Comparison of ENCODE assay signal across 26 cellular contexts in genomic region chr1:221947731-221948130, GRCh38.
DNase-seq lines count a peak whose midpoint lies in the region; ATAC-seq, FAIRE-seq and TF ChIP-seq lines count a peak whose summit lies in the region.
"Had no signal": no experiment of that assay in that cellular context is flagged by ENCODE, and none has a peak within 500 bp of the region (broad histone marks: within the 10 kb centered on the region; RNA-seq: fewer than 3 reads in every experiment).

No MANE protein-coding gene starts in this region.

- intact Hi-C loops in HepG2 (cut with micrococcal nuclease; ENCODE audit: unreplicated experiment) (no loop called here), right lobe of liver (cut with DNase I) (no loop called here)

- TF ChIP-seq EP300 in HepG2 (IDR thresholded peaks at IDR 0.05; ENCODE audit: low read depth in 2 of 2, low read length in 2 of 2): no peak
- TF ChIP-seq EP300 in HepG2 (CRISPR knock-in tag; IDR thresholded peaks at IDR 0.05; ENCODE audit: borderline replicate concordance): no peak

- DNase-seq in HepG2 (ENCODE audit: low spot score) (peak; percentile 3), right lobe of liver (no peak), RWPE1 (ENCODE audit: low spot score) (peak; percentile 36), kidney tubule cell (ENCODE audit: low spot score) (peak; percentile 61), HAP-1 (ENCODE audit: low spot score in 2 of 2) (no peak), RKO (ENCODE audit: low spot score) (no peak), cortex of kidney (lab: John Stamatoyannopoulos, UW) (no peak)
- DNase-seq: activated CD4-positive, alpha-beta memory T cell treated with anti-CD3 and anti-CD28 coated beads for 36 hours; activated CD4-positive, CD25-positive, alpha-beta regulatory T cell treated with anti-CD3 and anti-CD28 coated beads, Interleukin-2, amount 50 U/mL, for 72 hours; activated naive CD4-positive, alpha-beta T cell; CD4-positive, CD25-positive, alpha-beta regulatory T cell; dermis blood vessel endothelial cell; GOT3; hypothalamus; left lung; NCI-H1092; NCI-H1694 treated with DMSO at 0.1 percent for 48 hours; NCI-H2171; psoas muscle; SHP77 treated with DMSO at 0.1 percent for 48 hours; T-helper 2 cell; upper lobe of left lung had no signal

- H3K4me1 ChIP-seq in HepG2 (ENCODE audit: insufficient read depth, low read length) (0 out of 2 replicates have a peak, but pooled peaks cover 4% of the 10 kb centered on the region), right lobe of liver (no peaks in the 10 kb centered on the region), HAP-1 (no peaks in the 10 kb centered on the region)
- H3K4me1 ChIP-seq: left lung, psoas muscle had no signal

- FAIRE-seq in HepG2 (lab: Jason Lieb, UNC): no peak
- FAIRE-seq: GM18507 had no signal

- H3K9me3 ChIP-seq in HepG2 (ENCODE audit: low read length) (peaks cover 30% of the 10 kb centered on the region), right lobe of liver (no peaks in the 10 kb centered on the region), HAP-1 (no peaks in the 10 kb centered on the region)
- H3K9me3 ChIP-seq: neutrophil had no signal

- H3K27ac ChIP-seq in HepG2 (ENCODE audit: extremely low read length, insufficient read depth, low read length) (no peak overlapping the region), right lobe of liver (no peak overlapping the region), RWPE1 (no peak overlapping the region)
- H3K27ac ChIP-seq: left lung, neutrophil, psoas muscle, upper lobe of left lung had no signal

- ATAC-seq in HepG2 (no peak), right lobe of liver (no peak), GM21576 (IDR thresholded peaks at IDR 0.05; ENCODE audit: unreplicated experiment) (no peak)
- ATAC-seq: left lung; psoas muscle; stimulated activated memory B cell treated with anti-CD40 and anti-IgM and Interleukin-4, amounts not matched to agents 10 μg/mL and 1 μg/mL and 100 μg/mL, for 72 hours had no signal

- H3K9ac ChIP-seq in HepG2 (ENCODE audit: insufficient read depth, low read depth, low read length): no peak overlapping the region

- TF ChIP-seq CTCF in HepG2 (CRISPR knock-in tag; IDR thresholded peaks at IDR 0.05) (no peak), right lobe of liver (IDR thresholded peaks at IDR 0.05) (no peak), RWPE1 (conservative IDR thresholded peaks at IDR 0.05; ENCODE audit: low read depth) (no peak)

- H3K27me3 ChIP-seq in HepG2 (ENCODE audit: control insufficient read depth in 1 of 2, insufficient read depth in 2 of 2, low read length in 2 of 2): peaks cover 0 to 4% of the 10 kb centered on the region in 2 experiments; a peak in 2 of 5 replicates
- no peaks in the 10 kb centered on the region for H3K27me3 ChIP-seq in right lobe of liver
- no peaks in the 10 kb centered on the region for H3K27me3 ChIP-seq in HAP-1 (ENCODE audit: low read depth)
- H3K27me3 ChIP-seq: left lung, neutrophil, upper lobe of left lung had no signal

- H3K4me3 ChIP-seq in HepG2 (replicated peaks in 1 of 3; ENCODE audit: insufficient read depth in 1 of 3, low read depth in 2 of 3, low read length in 3 of 3): no peak overlapping the region
- H3K4me3 ChIP-seq in right lobe of liver: no peak overlapping the region
- H3K4me3 ChIP-seq in HAP-1: no peak overlapping the region
- H3K4me3 ChIP-seq: left lung, psoas muscle, upper lobe of left lung had no signal

- no peak for TF ChIP-seq RAD21 in HepG2 (CRISPR knock-in tag; IDR thresholded peaks at IDR 0.05)

- no peaks in the 10 kb centered on the region for H3K36me3 ChIP-seq in HepG2 (replicated peaks in 1 of 2; ENCODE audit: control insufficient read depth in 1 of 2, insufficient read depth in 2 of 2, low read length in 2 of 2)
- H3K36me3 ChIP-seq in right lobe of liver: no peaks in the 10 kb centered on the region
- no peaks in the 10 kb centered on the region for H3K36me3 ChIP-seq in HAP-1 (replicated peaks)
- H3K36me3 ChIP-seq: left lung, neutrophil, upper lobe of left lung had no signal

- no TSS peak for BruUV-seq in HepG2 (replicated peaks; lab: Mats Ljungman, UMichigan)

- POLR2A ChIA-PET in HepG2 (lab: Yijun Ruan, JAX): no interaction called here
- POLR2A ChIA-PET in RWPE1 (lab: Yijun Ruan, JAX; ENCODE audit: low non-redundant PET): no interaction called here

- no peaks in the 10 kb centered on the region for H3K79me2 ChIP-seq in HepG2 (ENCODE audit: insufficient read depth, low read length)

- H4K20me1 ChIP-seq in HepG2 (ENCODE audit: insufficient read depth, low read length): no peaks in the 10 kb centered on the region

- 3% methylated on average over 4 of the region's 4 CpGs for WGBS in HepG2 (ENCODE audit: low lambda C conversion rate)
- WGBS in right lobe of liver (ENCODE audit: insufficient coverage, low coverage, low lambda C conversion rate, missing lambda C conversion rate): 84% methylated on average over 3 of the region's 4 CpGs

- in situ Hi-C loops in HepG2 (cut with HindIII; ENCODE audit: extremely low pct_ligation_motif_present, low pct_unique_long_range_greater_than_20kb): no loop called here
- in situ Hi-C loops in HAP-1 (cut with MboI; ENCODE audit: low sequenced_read_pairs): no loop called here

- TF ChIP-seq POLR2A in HepG2 (IDR thresholded peaks at IDR 0.05; ENCODE audit: insufficient read depth in 1 of 2, low read depth in 2 of 2, low read length in 2 of 2) (no peak), right lobe of liver (IDR thresholded peaks at IDR 0.05) (no peak)

- CTCF ChIA-PET in HepG2 (lab: Yijun Ruan, JAX; ENCODE audit: low intra/inter-chr PET ratio, low total read pairs) (no interaction called here), RWPE1 (lab: Yijun Ruan, JAX) (no interaction called here)

- no peak overlapping the region for H2AFZ ChIP-seq in HepG2 (ENCODE audit: low read length)

- H3K4me2 ChIP-seq in HepG2 (ENCODE audit: low read depth, low read length): no peak overlapping the region

TF ChIP-seq in HepG2, 621 proteins besides CTCF, POLR2A, EP300 and RAD21:
- no peak for TF ChIP-seq DDIT3 (CRISPR knock-in tag; IDR thresholded peaks at IDR 0.05)
- TF ChIP-seq ZNF552 (CRISPR knock-in tag; IDR thresholded peaks at IDR 0.05; ENCODE audit: borderline replicate concordance): no peak
- no peak for TF ChIP-seq ZBED4 (CRISPR knock-in tag; IDR thresholded peaks at IDR 0.05; ENCODE audit: borderline replicate concordance)
- no peak for TF ChIP-seq ZNF7 (CRISPR knock-in tag; IDR thresholded peaks at IDR 0.05)
- TF ChIP-seq MTA1 (CRISPR knock-in tag; IDR thresholded peaks at IDR 0.05; ENCODE audit: borderline replicate concordance): no peak
- no peak for TF ChIP-seq ZNF441 (CRISPR knock-in tag; IDR thresholded peaks at IDR 0.05; ENCODE audit: borderline replicate concordance)
- TF ChIP-seq ZNF781 (CRISPR knock-in tag; IDR thresholded peaks at IDR 0.05; ENCODE audit: borderline replicate concordance, not compliant biosample characterization): no peak
- no peak for TF ChIP-seq SOX13 (IDR thresholded peaks at IDR 0.05)
- peak in 1 of 2 experiments; percentile 61; a peak in 1 of 4 replicates for TF ChIP-seq SOX13 (CRISPR knock-in tag; conservative IDR thresholded peaks at IDR 0.05 in 1 of 2, IDR thresholded peaks at IDR 0.05 in 1 of 2)
- 0 out of 2 replicates have a peak, but pooled peaks have one; percentile 37 for TF ChIP-seq FOSL2 (CRISPR knock-in tag; IDR thresholded peaks at IDR 0.05)

Comparison
In these comparisons a context has a peak if more than half of its experiments do, and no peak if none do; other contexts are left out.
1. DNase-seq: peak in HepG2 (single experiment), RWPE1 (single experiment) and kidney tubule cell (single experiment); none in right lobe of liver (0 of 3), HAP-1 (0 of 2), RKO (single experiment) and cortex of kidney (single experiment).